16 cellular contexts compared by ENCODE assay signal in the genomic region with DNA sequence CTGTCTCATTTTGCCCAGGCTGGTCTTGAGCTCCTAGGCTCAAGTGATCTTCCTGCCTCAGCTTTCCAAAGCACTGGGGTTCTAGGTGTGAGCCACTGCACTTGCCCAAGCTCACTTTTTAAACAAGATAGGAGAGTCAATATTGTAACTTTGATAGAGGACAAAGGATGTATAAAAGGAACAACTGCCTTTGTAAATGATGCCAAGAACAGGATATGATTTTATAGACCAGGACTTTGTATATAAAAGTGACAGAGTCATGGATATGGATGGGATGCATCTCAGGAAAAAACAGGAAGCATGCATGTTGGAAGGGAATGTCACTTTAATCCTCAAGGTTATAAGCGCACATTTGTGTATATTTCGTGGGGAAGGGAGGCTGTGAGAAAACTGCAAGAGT.
DNase-seq lines count a peak whose midpoint lies in the region; ATAC-seq and TF ChIP-seq lines count a peak whose summit lies in the region.
"Had no signal": no experiment of that assay in that cellular context is flagged by ENCODE, and none has a peak within 500 bp of the region (broad histone marks: within the 10 kb centered on the region; RNA-seq: fewer than 3 reads in every experiment).

No MANE protein-coding gene starts in this region.

- no peaks in the 10 kb centered on the region for H3K9me3 ChIP-seq in osteoblast (ENCODE audit: low read depth, low read length)
- H3K9me3 ChIP-seq in tibial nerve: no peaks in the 10 kb centered on the region
- H3K9me3 ChIP-seq in SJCRH30 (replicated peaks): no peaks in the 10 kb centered on the region
- no peaks in the 10 kb centered on the region for H3K9me3 ChIP-seq in transverse colon
- H3K9me3 ChIP-seq: BE2C, Caco-2 had no signal

- H3K79me2 ChIP-seq in osteoblast (ENCODE audit: insufficient read depth, low read length): no peaks in the 10 kb centered on the region

- peaks cover 10% of the 10 kb centered on the region for H3K36me3 Mint-ChIP-seq in WTC11
- H3K36me3 Mint-ChIP-seq: IgD-negative memory B cell had no signal

- no peak for ATAC-seq in WTC11
- ATAC-seq in left colon: peak; percentile 57
- ATAC-seq in HG03108 (IDR thresholded peaks at IDR 0.05; ENCODE audit: unreplicated experiment): no peak
- ATAC-seq: HCT116, HepG2 had no signal

- TF ChIP-seq POLR2A in tibial nerve (IDR thresholded peaks at IDR 0.05) (no peak), transverse colon (IDR thresholded peaks at IDR 0.05) (no peak)

- H2AFZ ChIP-seq in osteoblast (ENCODE audit: low read length): no peak overlapping the region

- H3K27me3 ChIP-seq in osteoblast (ENCODE audit: insufficient read depth, low read length) (no peaks in the 10 kb centered on the region), tibial nerve (no peaks in the 10 kb centered on the region), SJCRH30 (no peaks in the 10 kb centered on the region), transverse colon (no peaks in the 10 kb centered on the region)
- H3K27me3 ChIP-seq: BE2C had no signal

- H3K4me1 ChIP-seq in osteoblast (ENCODE audit: insufficient read depth, low read length) (peaks cover 2% of the 10 kb centered on the region), tibial nerve (peaks cover 0 to 15% (median 4%) of the 10 kb centered on the region in 4 donors), SJCRH30 (peaks cover 6% of the 10 kb centered on the region; the same call in 1 of the 2 replicates), transverse colon (peaks cover 0 to 24% (median 14%) of the 10 kb centered on the region in 4 donors)
- H3K4me1 ChIP-seq: Caco-2 had no signal

- CTCF ChIA-PET in WTC11 (lab: Charles Lee): no interaction called here

- POLR2A ChIA-PET in WTC11 (lab: Charles Lee): interaction anchor here (0.5 kb wide), 1 partner anchor 131 kb away, joined by 3 read pairs; no protein-coding TSS in a partner anchor

- no peak overlapping the region for H3K4me3 ChIP-seq in osteoblast (ENCODE audit: insufficient read depth, low read length)
- H3K4me3 ChIP-seq in tibial nerve: no peak overlapping the region
- no peak overlapping the region for H3K4me3 ChIP-seq in SJCRH30
- H3K4me3 ChIP-seq in transverse colon: no peak overlapping the region

- DNase-seq in WTC11 (ENCODE audit: low spot score) (no peak), left colon (no peak), osteoblast (ENCODE audit: insufficient read length, low spot score, missing footprints) (peak; percentile 21), tibial nerve (ENCODE audit: low spot score in 2 of 2) (no peak), SJCRH30 (no peak), transverse colon (no peak)
- DNase-seq: ACHN; BE2C; C1 segment of cervical spinal cord; Caco-2; CD4-positive, alpha-beta T cell; HFFc6 had no signal

- H3K9me3 Mint-ChIP-seq in WTC11: 0 out of 2 replicates have a peak, but pooled peaks cover 3% of the 10 kb centered on the region
- H3K9me3 Mint-ChIP-seq: CD4-positive, alpha-beta T cell; HFFc6 had no signal

- no peak overlapping the region for H3K4me3 Mint-ChIP-seq in WTC11
- H3K4me3 Mint-ChIP-seq: CD4-positive, alpha-beta T cell; HFFc6; IgD-negative memory B cell had no signal

- H3K27me3 Mint-ChIP-seq in WTC11 (ENCODE audit: low read depth): no peaks in the 10 kb centered on the region
- H3K27me3 Mint-ChIP-seq: CD4-positive, alpha-beta T cell; IgD-negative memory B cell had no signal

- H3K4me1 Mint-ChIP-seq in WTC11: peaks cover 24% of the 10 kb centered on the region
- H3K4me1 Mint-ChIP-seq: IgD-negative memory B cell had no signal

- TF ChIP-seq EP300 in tibial nerve (IDR thresholded peaks at IDR 0.05): no peak
- TF ChIP-seq EP300 in transverse colon (IDR thresholded peaks at IDR 0.05; ENCODE audit: low read depth): no peak

- WGBS in tibial nerve, 2 donors: 92 to 94% methylated on average over 2 of the region's 2 CpGs
- 35 to 42% methylated on average over 2 of the region's 2 CpGs for WGBS in transverse colon (ENCODE audit: low coverage in 1 of 2), 2 donors

- H3K36me3 ChIP-seq in osteoblast (ENCODE audit: insufficient read depth, low read length) (no peaks in the 10 kb centered on the region), tibial nerve (no peaks in the 10 kb centered on the region), SJCRH30 (no peaks in the 10 kb centered on the region), transverse colon (no peaks in the 10 kb centered on the region)
- H3K36me3 ChIP-seq: BE2C had no signal

- no peak overlapping the region for H3K27ac ChIP-seq in osteoblast (ENCODE audit: low read depth, low read length)
- H3K27ac ChIP-seq in tibial nerve: no peak overlapping the region
- no peak overlapping the region for H3K27ac ChIP-seq in SJCRH30
- no peak overlapping the region for H3K27ac ChIP-seq in transverse colon

- no peak overlapping the region for H3K4me2 ChIP-seq in osteoblast (ENCODE audit: insufficient read depth, low read length)

- H3K27ac Mint-ChIP-seq in WTC11: peak overlapping the region; percentile 66
- H3K27ac Mint-ChIP-seq: CD4-positive, alpha-beta T cell; HFFc6; IgD-negative memory B cell had no signal

- in situ Hi-C loops in transverse colon (cut with MboI; ENCODE audit: low pct_ligation_motif_present in 1 of 4, low pct_unique_long_range_greater_than_20kb in 1 of 4, low sequenced_read_pairs in 3 of 4): no loop called here

- intact Hi-C loops in left colon (cut with DNase I, micrococcal nuclease) (no loop called here), transverse colon (cut with DNase I; ENCODE audit: low total_unique reads) (no loop called here)

- no peaks in the 10 kb centered on the region for H4K20me1 ChIP-seq in osteoblast (ENCODE audit: insufficient read depth, low read length)

- no peak for TF ChIP-seq CTCF in WTC11 (IDR thresholded peaks at IDR 0.05)
- no peak for TF ChIP-seq CTCF in osteoblast (IDR thresholded peaks at IDR 0.05; ENCODE audit: extremely low read depth, low read depth, low read length)
- TF ChIP-seq CTCF in tibial nerve (IDR thresholded peaks at IDR 0.05): no peak
- no peak for TF ChIP-seq CTCF in transverse colon (IDR thresholded peaks at IDR 0.05)

TF ChIP-seq in WTC11, 78 proteins besides CTCF, POLR2A, EP300 and RAD21:
- TF ChIP-seq NR2C2 (CRISPR knock-in tag; IDR thresholded peaks at IDR 0.05) (no peak), NFYB (CRISPR knock-in tag; conservative IDR thresholded peaks at IDR 0.05; ENCODE audit: low read depth) (no peak), MYBL2 (CRISPR knock-in tag; IDR thresholded peaks at IDR 0.05) (no peak), ELF4 (CRISPR knock-in tag; IDR thresholded peaks at IDR 0.05; ENCODE audit: low read depth) (no peak), ZNF416 (CRISPR knock-in tag; IDR thresholded peaks at IDR 0.05) (no peak), ZNF317 (CRISPR knock-in tag; IDR thresholded peaks at IDR 0.05; ENCODE audit: borderline replicate concordance, low read depth) (no peak), TEAD4 (CRISPR knock-in tag; IDR thresholded peaks at IDR 0.05) (no peak), GRHL2 (CRISPR knock-in tag; IDR thresholded peaks at IDR 0.05; ENCODE audit: insufficient replicate concordance, severe bottlenecking) (no peak)
- TF ChIP-seq, protein P1, sequence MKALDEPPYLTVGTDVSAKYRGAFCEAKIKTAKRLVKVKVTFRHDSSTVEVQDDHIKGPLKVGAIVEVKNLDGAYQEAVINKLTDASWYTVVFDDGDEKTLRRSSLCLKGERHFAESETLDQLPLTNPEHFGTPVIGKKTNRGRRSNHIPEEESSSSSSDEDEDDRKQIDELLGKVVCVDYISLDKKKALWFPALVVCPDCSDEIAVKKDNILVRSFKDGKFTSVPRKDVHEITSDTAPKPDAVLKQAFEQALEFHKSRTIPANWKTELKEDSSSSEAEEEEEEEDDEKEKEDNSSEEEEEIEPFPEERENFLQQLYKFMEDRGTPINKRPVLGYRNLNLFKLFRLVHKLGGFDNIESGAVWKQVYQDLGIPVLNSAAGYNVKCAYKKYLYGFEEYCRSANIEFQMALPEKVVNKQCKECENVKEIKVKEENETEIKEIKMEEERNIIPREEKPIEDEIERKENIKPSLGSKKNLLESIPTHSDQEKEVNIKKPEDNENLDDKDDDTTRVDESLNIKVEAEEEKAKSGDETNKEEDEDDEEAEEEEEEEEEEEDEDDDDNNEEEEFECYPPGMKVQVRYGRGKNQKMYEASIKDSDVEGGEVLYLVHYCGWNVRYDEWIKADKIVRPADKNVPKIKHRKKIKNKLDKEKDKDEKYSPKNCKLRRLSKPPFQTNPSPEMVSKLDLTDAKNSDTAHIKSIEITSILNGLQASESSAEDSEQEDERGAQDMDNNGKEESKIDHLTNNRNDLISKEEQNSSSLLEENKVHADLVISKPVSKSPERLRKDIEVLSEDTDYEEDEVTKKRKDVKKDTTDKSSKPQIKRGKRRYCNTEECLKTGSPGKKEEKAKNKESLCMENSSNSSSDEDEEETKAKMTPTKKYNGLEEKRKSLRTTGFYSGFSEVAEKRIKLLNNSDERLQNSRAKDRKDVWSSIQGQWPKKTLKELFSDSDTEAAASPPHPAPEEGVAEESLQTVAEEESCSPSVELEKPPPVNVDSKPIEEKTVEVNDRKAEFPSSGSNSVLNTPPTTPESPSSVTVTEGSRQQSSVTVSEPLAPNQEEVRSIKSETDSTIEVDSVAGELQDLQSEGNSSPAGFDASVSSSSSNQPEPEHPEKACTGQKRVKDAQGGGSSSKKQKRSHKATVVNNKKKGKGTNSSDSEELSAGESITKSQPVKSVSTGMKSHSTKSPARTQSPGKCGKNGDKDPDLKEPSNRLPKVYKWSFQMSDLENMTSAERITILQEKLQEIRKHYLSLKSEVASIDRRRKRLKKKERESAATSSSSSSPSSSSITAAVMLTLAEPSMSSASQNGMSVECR (CRISPR knock-in tag; IDR thresholded peaks at IDR 0.05; ENCODE audit: borderline replicate concordance): no peak
